In genomic region chr1:221725683-221726330, GRCh38 we compare ENCODE assay signal across 8 cellular contexts. TPM values are rescaled to one million over a fixed set of nuclear protein-coding genes. Genes with fewer than 3 reads are reported as not detected.
DNase-seq lines count a peak whose midpoint lies in the region; ATAC-seq and TF ChIP-seq lines count a peak whose summit lies in the region.

No MANE protein-coding gene starts in this region.

- peaks cover 7% of the 10 kb centered on the region; the same call in 1 of the 2 replicates for H3K4me1 Mint-ChIP-seq in WTC11

- WGBS in SK-N-SH (ENCODE audit: low lambda C conversion rate) = 49% methylated on average over 2 of the region's 2 CpGs

- H2AFZ ChIP-seq in SK-N-SH (ENCODE audit: low read depth) = 0 out of 2 replicates have a peak overlapping the region, but pooled peaks have one; percentile 1

- H3K4me3 ChIP-seq in SK-N-SH (ENCODE audit: low read depth in 2 of 2, low read length in 1 of 2) = no peak overlapping the region

- ATAC-seq in GM21825 (IDR thresholded peaks at IDR 0.05; ENCODE audit: unreplicated experiment) = peak; percentile 20
- ATAC-seq in GM19397 (IDR thresholded peaks at IDR 0.05; ENCODE audit: unreplicated experiment) = no peak
- ATAC-seq in WTC11 = no peak

- POLR2A ChIA-PET in SK-N-SH (lab: Yijun Ruan, JAX) (no interaction called here), WTC11 (lab: Charles Lee) (no interaction called here)

- TF ChIP-seq CTCF in SK-N-SH (IDR thresholded peaks at IDR 0.05) = no peak
- TF ChIP-seq CTCF in WTC11 (IDR thresholded peaks at IDR 0.05) = no peak

- no peak overlapping the region for H3K27ac Mint-ChIP-seq in WTC11

- H3K27ac ChIP-seq in SK-N-SH (ENCODE audit: low read depth in 2 of 2, low read length in 1 of 2) (no peak overlapping the region; a peak in 2 of 4 replicates), caudate nucleus (ENCODE audit: low read depth, low read length) (no peak overlapping the region)

- H3K36me3 ChIP-seq in SK-N-SH (replicated peaks in 1 of 2; ENCODE audit: control insufficient read depth in 1 of 2, insufficient read depth in 2 of 2, low read length in 1 of 2) = peaks cover 0 to 4% of the 10 kb centered on the region in 2 experiments

- no peaks in the 10 kb centered on the region for H3K9me2 ChIP-seq in SK-N-SH

- DNase-seq in EL = peak; percentile 55
- DNase-seq in SK-N-SH = no peak
- DNase-seq in iris pigment epithelial cell (ENCODE audit: low read depth) = peak; percentile 65
- DNase-seq in caudate nucleus (lab: John Stamatoyannopoulos, UW) = no peak
- no peak for DNase-seq in WTC11 (ENCODE audit: low spot score)
- no peak for DNase-seq in NCI-H526 treated with DMSO at 0.1 percent for 48 hours (lab: John Stamatoyannopoulos, UW)

- H4K20me1 ChIP-seq in SK-N-SH (ENCODE audit: insufficient read depth) = no peaks in the 10 kb centered on the region

- CTCF ChIA-PET in SK-N-SH (lab: Yijun Ruan, JAX) = interaction anchor here (1.6 to 2.2 kb wide), 2 partner anchors 248 to 729 kb away, joined by 4 to 7 read pairs; no protein-coding TSS in a partner anchor
- CTCF ChIA-PET in WTC11 (lab: Charles Lee) = no interaction called here

- H3F3A ChIP-seq in SK-N-SH (replicated peaks; ENCODE audit: insufficient read depth) = no peaks in the 10 kb centered on the region

- H3K27me3 Mint-ChIP-seq in WTC11 (ENCODE audit: low read depth) = no peaks in the 10 kb centered on the region

- no peak overlapping the region for H3K4me3 Mint-ChIP-seq in WTC11

- H3K36me3 Mint-ChIP-seq in WTC11 = peaks cover 30% of the 10 kb centered on the region

- 0 out of 2 replicates have a peak overlapping the region, but pooled peaks have one; percentile 2 for H3K4me2 ChIP-seq in SK-N-SH

- peaks cover 0 to 9% of the 10 kb centered on the region in 2 experiments; a peak in 2 of 4 replicates for H3K4me1 ChIP-seq in SK-N-SH (ENCODE audit: control insufficient read depth in 1 of 2, insufficient read depth in 2 of 2, low read depth in 1 of 2, low read length in 1 of 2)

- no peaks in the 10 kb centered on the region for H3K9me3 ChIP-seq in SK-N-SH

- no peaks in the 10 kb centered on the region for H3K27me3 ChIP-seq in SK-N-SH (ENCODE audit: insufficient read depth)

- H3K79me2 ChIP-seq in SK-N-SH (ENCODE audit: insufficient read depth) = peaks cover 4% of the 10 kb centered on the region; the same call in 1 of the 2 replicates

- no peak for TF ChIP-seq EP300 in SK-N-SH (IDR thresholded peaks at IDR 0.05; ENCODE audit: borderline replicate concordance in 1 of 2, low read depth in 1 of 2, low read length in 1 of 2)

- no peak for TF ChIP-seq RAD21 in SK-N-SH (IDR thresholded peaks at IDR 0.05; ENCODE audit: low read length)

- peaks cover 28% of the 10 kb centered on the region for H3K9me3 Mint-ChIP-seq in WTC11

- H3K9ac ChIP-seq in SK-N-SH = no peak overlapping the region

TF ChIP-seq in SK-N-SH, 30 proteins besides CTCF, POLR2A, EP300 and RAD21:
- TF ChIP-seq MAX (IDR thresholded peaks at IDR 0.05; ENCODE audit: low read depth) (no peak), FOSL2 (IDR thresholded peaks at IDR 0.05; ENCODE audit: borderline replicate concordance, low read depth) (peak; percentile 44; the same call in 1 of the 2 replicates), JUND (IDR thresholded peaks at IDR 0.05) (0 out of 2 replicates have a peak, but pooled peaks have one; percentile 12)

TF ChIP-seq in WTC11, 78 proteins besides CTCF, POLR2A, EP300 and RAD21 (continues in another document):
- TF ChIP-seq ESRRA (CRISPR knock-in tag; IDR thresholded peaks at IDR 0.05; ENCODE audit: borderline replicate concordance) (no peak), IRF2 (CRISPR knock-in tag; IDR thresholded peaks at IDR 0.05; ENCODE audit: borderline replicate concordance, low read depth) (no peak), FOXJ3 (CRISPR knock-in tag; IDR thresholded peaks at IDR 0.05; ENCODE audit: borderline replicate concordance) (no peak), MYBL2 (CRISPR knock-in tag; IDR thresholded peaks at IDR 0.05) (no peak), SMAD4 (CRISPR knock-in tag; IDR thresholded peaks at IDR 0.05) (no peak), AFF4 (CRISPR knock-in tag; IDR thresholded peaks at IDR 0.05; ENCODE audit: borderline replicate concordance) (no peak), E2F5 (CRISPR knock-in tag; IDR thresholded peaks at IDR 0.05) (no peak), NFATC4 (CRISPR knock-in tag; IDR thresholded peaks at IDR 0.05) (no peak), TCF7 (CRISPR knock-in tag; IDR thresholded peaks at IDR 0.05; ENCODE audit: low read depth) (no peak), ZBTB21 (CRISPR knock-in tag; IDR thresholded peaks at IDR 0.05; ENCODE audit: borderline replicate concordance) (no peak)
- TF ChIP-seq, protein P1, sequence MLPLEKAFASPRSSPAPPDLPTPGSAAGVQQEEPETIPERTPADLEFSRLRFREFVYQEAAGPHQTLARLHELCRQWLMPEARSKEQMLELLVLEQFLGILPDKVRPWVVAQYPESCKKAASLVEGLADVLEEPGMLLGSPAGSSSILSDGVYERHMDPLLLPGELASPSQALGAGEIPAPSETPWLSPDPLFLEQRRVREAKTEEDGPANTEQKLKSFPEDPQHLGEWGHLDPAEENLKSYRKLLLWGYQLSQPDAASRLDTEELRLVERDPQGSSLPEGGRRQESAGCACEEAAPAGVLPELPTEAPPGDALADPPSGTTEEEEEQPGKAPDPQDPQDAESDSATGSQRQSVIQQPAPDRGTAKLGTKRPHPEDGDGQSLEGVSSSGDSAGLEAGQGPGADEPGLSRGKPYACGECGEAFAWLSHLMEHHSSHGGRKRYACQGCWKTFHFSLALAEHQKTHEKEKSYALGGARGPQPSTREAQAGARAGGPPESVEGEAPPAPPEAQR (CRISPR knock-in tag; IDR thresholded peaks at IDR 0.05) = no peak
- TF ChIP-seq, protein P2, sequence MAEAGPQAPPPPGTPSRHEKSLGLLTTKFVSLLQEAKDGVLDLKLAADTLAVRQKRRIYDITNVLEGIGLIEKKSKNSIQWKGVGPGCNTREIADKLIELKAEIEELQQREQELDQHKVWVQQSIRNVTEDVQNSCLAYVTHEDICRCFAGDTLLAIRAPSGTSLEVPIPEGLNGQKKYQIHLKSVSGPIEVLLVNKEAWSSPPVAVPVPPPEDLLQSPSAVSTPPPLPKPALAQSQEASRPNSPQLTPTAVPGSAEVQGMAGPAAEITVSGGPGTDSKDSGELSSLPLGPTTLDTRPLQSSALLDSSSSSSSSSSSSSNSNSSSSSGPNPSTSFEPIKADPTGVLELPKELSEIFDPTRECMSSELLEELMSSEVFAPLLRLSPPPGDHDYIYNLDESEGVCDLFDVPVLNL (CRISPR knock-in tag; IDR thresholded peaks at IDR 0.05; ENCODE audit: borderline replicate concordance, low read depth) = no peak

RNA-seq across cellular contexts. Expression of gene DUSP10, which starts 16.1 kb away (rescaled TPM):
- polyA plus RNA-seq in SK-N-SH (2012; rRNA removed) = 6.4 and 6.8 TPM in 2 replicates
- polyA plus RNA-seq in SK-N-SH (2012; cell fraction: cytosol; rRNA removed) = 5.0 and 5.2 TPM in 2 replicates
- 8.0 and 11.1 TPM in 2 replicates for polyA plus RNA-seq in SK-N-SH (2012; cell fraction: nucleus; rRNA removed)
- total RNA-seq in WTC11 (2021) = 1.6 to 2.2 TPM (median 2.0 TPM) in 3 replicates

Comparison
In these comparisons a context has a peak if more than half of its experiments do, and no peak if none do; other contexts are left out.
1. DNase-seq: peak in EL (single experiment) and iris pigment epithelial cell (single experiment); none in SK-N-SH (single experiment), caudate nucleus (0 of 61), WTC11 (single experiment) and NCI-H526 treated with DMSO at 0.1 percent for 48 hours (single experiment).